ENCODE assay signal across 8 cellular contexts in genomic region chr2:73212448-73213176, GRCh38. TPM values are rescaled to one million over a fixed set of nuclear protein-coding genes. Genes with fewer than 3 reads are reported as not detected.
A peak's percentile ranks its signal among the peaks of the same experiment; 100 is the strongest.
DNase-seq lines count a peak whose midpoint lies in the region; ATAC-seq and TF ChIP-seq lines count a peak whose summit lies in the region.

No MANE protein-coding gene starts in this region.

- peaks cover 4% of the 10 kb centered on the region for H3K27me3 Mint-ChIP-seq in activated naive CD8-positive, alpha-beta T cell

- ATAC-seq in HG02623 (IDR thresholded peaks at IDR 0.05; ENCODE audit: unreplicated experiment) (peak; percentile 65), SK-N-SH treated with all-trans-retinoic acid at 6 μM for 48 hours (peak; percentile 90), Right ventricle myocardium superior (ENCODE audit: poor library complexity) (peak; percentile 79), psoas muscle (peak; percentile 66 to 78 (median 76))

- no peaks in the 10 kb centered on the region for H3K36me3 ChIP-seq in psoas muscle (ENCODE audit: insufficient read depth in 1 of 2, low read depth in 1 of 2)
- no peaks in the 10 kb centered on the region for H3K36me3 ChIP-seq in uterus

- intact Hi-C loops in Right ventricle myocardium superior (cut with DNase I) (no loop called here), psoas muscle (cut with DNase I) (no loop called here), uterus (cut with DNase I; ENCODE audit: low total_unique reads) (no loop called here)

- H3K27me3 ChIP-seq in psoas muscle (ENCODE audit: insufficient read depth in 3 of 3, low read length in 2 of 3) (no peaks in the 10 kb centered on the region), uterus (no peaks in the 10 kb centered on the region)

- H3K27ac Mint-ChIP-seq in activated naive CD8-positive, alpha-beta T cell, result no peak overlapping the region

- H3K4me3 Mint-ChIP-seq in activated naive CD8-positive, alpha-beta T cell, result peak overlapping the region; percentile 17

- no peaks in the 10 kb centered on the region for H3K36me3 Mint-ChIP-seq in activated naive CD8-positive, alpha-beta T cell

- peak; percentile 98 for TF ChIP-seq CTCF in GM12873 (IDR thresholded peaks at IDR 0.05; ENCODE audit: insufficient read depth, low read depth, low read length, missing control alignments)
- peak; percentile 84 for TF ChIP-seq CTCF in psoas muscle (IDR thresholded peaks at IDR 0.05)
- TF ChIP-seq CTCF in uterus (IDR thresholded peaks at IDR 0.05), result peak; percentile 67 to 84 (median 74)

- peaks cover 30% of the 10 kb centered on the region for H3K4me1 ChIP-seq in psoas muscle
- no peaks in the 10 kb centered on the region for H3K4me1 ChIP-seq in uterus

- WGBS in psoas muscle, 3 donors, result 60 to 62% (median 62%) methylated on average over 20 of the region's 20 CpGs

- H3K9me3 ChIP-seq in psoas muscle, result no peaks in the 10 kb centered on the region
- no peaks in the 10 kb centered on the region for H3K9me3 ChIP-seq in uterus

- peaks cover 35% of the 10 kb centered on the region for H3K4me1 Mint-ChIP-seq in activated naive CD8-positive, alpha-beta T cell (ENCODE audit: low read depth)

- H3K27ac ChIP-seq in psoas muscle (no peak overlapping the region), uterus (no peak overlapping the region)

- peak; percentile 33 for DNase-seq in NCI-H1092 treated with DMSO at 0.1 percent for 48 hours (lab: John Stamatoyannopoulos, UW)
- DNase-seq in Right ventricle myocardium superior, result peak; percentile 80
- peak; percentile 67 to 75 for DNase-seq in psoas muscle
- DNase-seq in uterus, result peak; percentile 42 to 56

- no peak overlapping the region for H3K4me3 ChIP-seq in psoas muscle
- H3K4me3 ChIP-seq in uterus, result no peak overlapping the region

- no peak for TF ChIP-seq POLR2A in uterus (IDR thresholded peaks at IDR 0.05)

- H3K9me3 Mint-ChIP-seq in activated naive CD8-positive, alpha-beta T cell (ENCODE audit: low read depth), result no peaks in the 10 kb centered on the region

TF ChIP-seq in SK-N-SH treated with all-trans-retinoic acid at 6 μM for 48 hours, 23 proteins besides CTCF, POLR2A, EP300 and RAD21:
- TF ChIP-seq PPARA (CRISPR knock-in tag; IDR thresholded peaks at IDR 0.05; ENCODE audit: borderline replicate concordance) (no peak), ZFP3 (CRISPR knock-in tag; IDR thresholded peaks at IDR 0.05) (no peak), OSR1 (CRISPR knock-in tag; IDR thresholded peaks at IDR 0.05) (no peak), ZNF70 (CRISPR knock-in tag; IDR thresholded peaks at IDR 0.05) (no peak), RARB (CRISPR knock-in tag; IDR thresholded peaks at IDR 0.05) (no peak), BACH2 (CRISPR knock-in tag; IDR thresholded peaks at IDR 0.05; ENCODE audit: borderline replicate concordance) (no peak), ZC3H10 (CRISPR knock-in tag; IDR thresholded peaks at IDR 0.05) (no peak), ISL1 (CRISPR knock-in tag; IDR thresholded peaks at IDR 0.05) (no peak), PATZ1 (CRISPR knock-in tag; IDR thresholded peaks at IDR 0.05; ENCODE audit: borderline replicate concordance) (no peak), ESRRG (CRISPR knock-in tag; IDR thresholded peaks at IDR 0.05) (no peak), CSDC2 (CRISPR knock-in tag; IDR thresholded peaks at IDR 0.05) (no peak), ZNF565 (CRISPR knock-in tag; conservative IDR thresholded peaks at IDR 0.05; ENCODE audit: low read depth) (no peak), POU6F1 (CRISPR knock-in tag; IDR thresholded peaks at IDR 0.05; ENCODE audit: borderline replicate concordance, low read depth) (no peak), TSHZ2 (CRISPR knock-in tag; IDR thresholded peaks at IDR 0.05) (no peak), GLIS3 (CRISPR knock-in tag; IDR thresholded peaks at IDR 0.05) (no peak), ZFP30 (CRISPR knock-in tag; IDR thresholded peaks at IDR 0.05) (no peak), ZNF8 (CRISPR knock-in tag; IDR thresholded peaks at IDR 0.05) (no peak), TCF4 (CRISPR knock-in tag; IDR thresholded peaks at IDR 0.05; ENCODE audit: borderline replicate concordance) (no peak), TOX (CRISPR knock-in tag; IDR thresholded peaks at IDR 0.05; ENCODE audit: borderline replicate concordance) (no peak)
- TF ChIP-seq, protein P1, sequence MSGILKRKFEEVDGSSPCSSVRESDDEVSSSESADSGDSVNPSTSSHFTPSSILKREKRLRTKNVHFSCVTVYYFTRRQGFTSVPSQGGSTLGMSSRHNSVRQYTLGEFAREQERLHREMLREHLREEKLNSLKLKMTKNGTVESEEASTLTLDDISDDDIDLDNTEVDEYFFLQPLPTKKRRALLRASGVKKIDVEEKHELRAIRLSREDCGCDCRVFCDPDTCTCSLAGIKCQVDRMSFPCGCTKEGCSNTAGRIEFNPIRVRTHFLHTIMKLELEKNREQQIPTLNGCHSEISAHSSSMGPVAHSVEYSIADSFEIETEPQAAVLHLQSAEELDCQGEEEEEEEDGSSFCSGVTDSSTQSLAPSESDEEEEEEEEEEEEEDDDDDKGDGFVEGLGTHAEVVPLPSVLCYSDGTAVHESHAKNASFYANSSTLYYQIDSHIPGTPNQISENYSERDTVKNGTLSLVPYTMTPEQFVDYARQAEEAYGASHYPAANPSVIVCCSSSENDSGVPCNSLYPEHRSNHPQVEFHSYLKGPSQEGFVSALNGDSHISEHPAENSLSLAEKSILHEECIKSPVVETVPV (CRISPR knock-in tag; IDR thresholded peaks at IDR 0.05), result no peak

RNA-seq across cellular contexts. Expression of gene SMYD5, which starts 1.4 kb away (rescaled TPM):
- total RNA-seq in Right ventricle myocardium superior, result 15.5 TPM
- total RNA-seq in psoas muscle, result 10 to 100 TPM; 17.1 to 23.0 (median 19.7) TPM
- 10 to 100 TPM; 14.7 to 42.0 (median 28.4) TPM for polyA plus RNA-seq in psoas muscle
- total RNA-seq in uterus, result 10 to 100 TPM in 3 of 4 donors, 1 to 10 TPM in 1; 5.9 to 31.1 (median 22.7) TPM

RNA-seq across cellular contexts. Expression of gene NOTO, which starts 10.2 kb away (rescaled TPM):
- not detected for total RNA-seq in Right ventricle myocardium superior
- not detected for total RNA-seq in psoas muscle
- not detected for polyA plus RNA-seq in psoas muscle
- not detected for total RNA-seq in uterus

RNA-seq across cellular contexts. Expression of gene PRADC1, which starts 20.4 kb away (rescaled TPM):
- 91.6 TPM for total RNA-seq in Right ventricle myocardium superior
- 10 to 100 TPM; 53.6 to 98.3 (median 63.7) TPM for total RNA-seq in psoas muscle
- 100 to 1,000 TPM in 1 of 3 donors, 10 to 100 TPM in 2; 87.6 to 118 (median 99.9) TPM for polyA plus RNA-seq in psoas muscle
- 10 to 100 TPM in 2 of 4 donors, 1 to 10 TPM in 2; 2.3 to 11.8 (median 9.8) TPM for total RNA-seq in uterus

RNA-seq across cellular contexts. Expression of gene CCT7, which starts 21.5 kb away (rescaled TPM):
- 194 TPM for total RNA-seq in Right ventricle myocardium superior
- 100 to 1,000 TPM; 249 to 280 (median 268) TPM for total RNA-seq in psoas muscle
- polyA plus RNA-seq in psoas muscle, result 100 to 1,000 TPM; 255 to 316 (median 288) TPM
- total RNA-seq in uterus, result 100 to 1,000 TPM; 118 to 269 (median 188) TPM
